In genomic region chr6:36735110-36735971, GRCh38 we compare ENCODE assay signal across 8 cellular contexts. TPM values are rescaled to one million over a fixed set of nuclear protein-coding genes. Genes with fewer than 3 reads are reported as not detected.
DNase-seq lines count a peak whose midpoint lies in the region; ATAC-seq, FAIRE-seq and TF ChIP-seq lines count a peak whose summit lies in the region.

No MANE protein-coding gene starts in this region.

- H3K27ac Mint-ChIP-seq in Calu3 (ENCODE audit: unreplicated experiment), result no peak overlapping the region

- H3K4me1 ChIP-seq in Peyer's patch (peaks cover 0 to 18% (median 2%) of the 10 kb centered on the region in 4 donors), mucosa of stomach (ENCODE audit: control insufficient read depth, insufficient read depth, low read length) (peaks cover 20% of the 10 kb centered on the region)

- FAIRE-seq in GM18507 (lab: Jason Lieb, UNC), result peak; percentile 69

- intact Hi-C loops in dorsolateral prefrontal cortex (cut with DNase I) (no loop called here), Calu3 (cut with micrococcal nuclease; ENCODE audit: unreplicated experiment) (no loop called here)

- no peaks in the 10 kb centered on the region for H3K27me3 ChIP-seq in Peyer's patch
- no peaks in the 10 kb centered on the region for H3K27me3 ChIP-seq in dorsolateral prefrontal cortex
- no peaks in the 10 kb centered on the region for H3K27me3 ChIP-seq in mucosa of stomach (ENCODE audit: control insufficient read depth, insufficient read depth, low read length)

- ATAC-seq in HG02884 (IDR thresholded peaks at IDR 0.05; ENCODE audit: unreplicated experiment), result no peak
- ATAC-seq in GM18861 (IDR thresholded peaks at IDR 0.05; ENCODE audit: unreplicated experiment), result no peak

- H3K9me3 ChIP-seq in Peyer's patch (no peaks in the 10 kb centered on the region), mucosa of stomach (ENCODE audit: control insufficient read depth, low read length) (no peaks in the 10 kb centered on the region)

- peak overlapping the region; percentile 56 to 84 (median 66) for H3K27ac ChIP-seq in Peyer's patch
- H3K27ac ChIP-seq in dorsolateral prefrontal cortex, result peak overlapping the region in 24 of 59 donors; percentile 2 to 83 (median 52)

- no peak for TF ChIP-seq POLR2A in Peyer's patch (IDR thresholded peaks at IDR 0.05)

- H3K9me3 Mint-ChIP-seq in Calu3 (ENCODE audit: low read depth, unreplicated experiment), result no peaks in the 10 kb centered on the region

- H3K4me3 Mint-ChIP-seq in Calu3 (ENCODE audit: low read depth, unreplicated experiment), result no peak overlapping the region

- H3K4me1 Mint-ChIP-seq in Calu3 (ENCODE audit: low read depth, unreplicated experiment), result peaks cover 14% of the 10 kb centered on the region

- CTCF ChIA-PET in Calu3 (lab: Charles Lee), result interaction anchor here (0.5 kb wide), 2 partner anchors 29 to 47 kb away, joined by 3 to 5 read pairs; no protein-coding TSS in a partner anchor

- peak overlapping the region; percentile 47 for H3K9ac ChIP-seq in mucosa of stomach (ENCODE audit: low read length)

- no peaks in the 10 kb centered on the region for H3K36me3 Mint-ChIP-seq in Calu3 (ENCODE audit: insufficient read depth, unreplicated experiment)

- H3K4me3 ChIP-seq in Peyer's patch, result peak overlapping the region in 2 of 4 donors; percentile 9 to 20
- peak overlapping the region in 45 of 59 donors; percentile 1 to 48 (median 31) for H3K4me3 ChIP-seq in dorsolateral prefrontal cortex
- no peak overlapping the region for H3K4me3 ChIP-seq in mucosa of stomach (ENCODE audit: low read length)

- no peaks in the 10 kb centered on the region for H3K36me3 ChIP-seq in Peyer's patch
- no peaks in the 10 kb centered on the region for H3K36me3 ChIP-seq in mucosa of stomach (ENCODE audit: control insufficient read depth, insufficient read depth, low read length)

- DNase-seq in GM18507 (ENCODE audit: extremely low spot score, insufficient read length, low read depth), result no peak
- DNase-seq in Peyer's patch, result peak in 2 of 3 donors; percentile 56 to 76
- peak in 3 of 10 donors; percentile 48 to 73 (median 55) for DNase-seq in dorsolateral prefrontal cortex
- DNase-seq in NAMALWA (ENCODE audit: low spot score), result no peak
- DNase-seq in Calu3, result no peak

- TF ChIP-seq CTCF in Peyer's patch (IDR thresholded peaks at IDR 0.05), result peak in 2 of 6 experiments; percentile 7 to 13
- TF ChIP-seq CTCF in dorsolateral prefrontal cortex (IDR thresholded peaks at IDR 0.05 in 54 of 56, conservative IDR thresholded peaks at IDR 0.05 in 2 of 56; ENCODE audit: low read depth in 1 of 56, partially characterized antibody in 56 of 56), result no peak
- TF ChIP-seq CTCF in Calu3 (IDR thresholded peaks at IDR 0.05; ENCODE audit: unreplicated experiment), result no peak

- peaks cover 26% of the 10 kb centered on the region for H3K27me3 Mint-ChIP-seq in Calu3 (ENCODE audit: unreplicated experiment)

- no TSS peak for BruUV-seq in Calu3 (replicated peaks; lab: Mats Ljungman, UMichigan)

RNA-seq across cellular contexts. Expression of gene RAB44, which starts 37.7 kb away (rescaled TPM):
- total RNA-seq in Peyer's patch, result 1 to 10 TPM in 2 of 4 donors, under 1 TPM in 2; 0.47 to 3.3 (median 0.80) TPM
- total RNA-seq in dorsolateral prefrontal cortex, result under 1 TPM in 6 of 120 experiments, not detected in 114; 0.10 to 0.37 (median 0.15) TPM
- total RNA-seq in Calu3 (2022), result not detected in 2 replicates

RNA-seq across cellular contexts. Expression of gene CDKN1A, which starts 56.8 kb away (rescaled TPM):
- total RNA-seq in Peyer's patch (100 to 1,000 TPM in 3 of 4 donors, 10 to 100 TPM in 1; 70.1 to 556 (median 358) TPM), dorsolateral prefrontal cortex (100 to 1,000 TPM in 9 of 120 experiments, 10 to 100 TPM in 110, 1 to 10 TPM in 1; 8.3 to 193 (median 29.3) TPM), Calu3 (2022) (26.5 and 33.7 TPM in 2 replicates)

Comparison
In these comparisons a context has a peak if more than half of its experiments do, and no peak if none do; other contexts are left out.
1. DNase-seq: peak in Peyer's patch (2 of 3); none in GM18507 (single experiment), NAMALWA (single experiment) and Calu3 (single experiment).